8 cellular contexts compared by ENCODE assay signal in the genomic region with DNA sequence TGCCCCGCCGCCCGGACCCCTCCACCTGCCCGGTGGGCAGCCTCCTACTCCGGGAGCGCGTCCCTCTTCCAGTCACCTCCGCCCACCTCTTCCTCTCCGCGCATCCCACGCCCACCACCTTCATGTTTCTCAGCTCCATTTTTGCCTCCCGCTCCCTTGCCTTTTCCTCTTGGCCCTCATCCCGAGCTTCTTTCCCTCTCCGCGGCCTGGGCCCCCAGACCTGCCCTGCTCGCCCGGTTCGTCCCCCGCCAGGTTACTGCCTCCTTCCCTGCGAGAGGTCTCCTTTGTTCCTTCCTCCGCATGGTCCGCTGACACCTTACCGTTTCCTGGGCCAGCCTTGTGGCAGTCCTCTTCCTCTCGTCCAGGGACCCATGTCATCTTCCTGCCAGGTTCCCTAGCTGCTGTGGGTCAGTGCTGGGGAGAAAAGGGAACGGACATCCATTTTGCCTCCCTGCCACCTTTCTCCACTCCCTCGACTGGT. TPM values are rescaled to one million over a fixed set of nuclear protein-coding genes. Genes with fewer than 3 reads are reported as not detected.
A peak's percentile ranks its signal among the peaks of the same experiment; 100 is the strongest.
DNase-seq lines count a peak whose midpoint lies in the region; ATAC-seq and TF ChIP-seq lines count a peak whose summit lies in the region.

No MANE protein-coding gene starts in this region.

- H3K27me3 Mint-ChIP-seq in neural progenitor cell (ENCODE audit: insufficient read depth, low read depth), result peaks cover 17% of the 10 kb centered on the region

- H3K27ac Mint-ChIP-seq in neural progenitor cell, result peak overlapping the region; percentile 83

- H3K4me1 ChIP-seq in fibroblast of lung (ENCODE audit: control insufficient read depth, extremely low read depth, insufficient read depth, low read length) (peaks cover 29% of the 10 kb centered on the region), neural progenitor cell (peaks cover 9% of the 10 kb centered on the region)

- H3K9me3 Mint-ChIP-seq in neural progenitor cell, result no peaks in the 10 kb centered on the region

- TF ChIP-seq CTCF in fibroblast of lung (conservative IDR thresholded peaks at IDR 0.05 in 1 of 2, IDR thresholded peaks at IDR 0.05 in 1 of 2; ENCODE audit: low read depth in 1 of 2, low read length in 2 of 2), result no peak
- TF ChIP-seq CTCF in neural progenitor cell (IDR thresholded peaks at IDR 0.05), result no peak
- TF ChIP-seq CTCF in GM10248 (IDR thresholded peaks at IDR 0.05; ENCODE audit: control extremely low read depth, extremely low read depth, low read depth, missing control alignments), result no peak

- H2AFZ ChIP-seq in fibroblast of lung (ENCODE audit: low read length) (peak overlapping the region; percentile 8), neural progenitor cell (replicated peaks) (peak overlapping the region; percentile 91)

- peaks cover 12% of the 10 kb centered on the region for H3K4me1 Mint-ChIP-seq in neural progenitor cell

- peaks cover 54% of the 10 kb centered on the region for H3K79me2 ChIP-seq in fibroblast of lung (ENCODE audit: control insufficient read depth, insufficient read depth, low read length)
- peaks cover 18% of the 10 kb centered on the region for H3K79me2 ChIP-seq in neural progenitor cell (ENCODE audit: low read depth)

- no peaks in the 10 kb centered on the region for H3K27me3 ChIP-seq in fibroblast of lung (ENCODE audit: control insufficient read depth, insufficient read depth, low read length)
- H3K27me3 ChIP-seq in neural progenitor cell, result peaks cover 49% of the 10 kb centered on the region

- no peaks in the 10 kb centered on the region for H3F3A ChIP-seq in neural progenitor cell (ENCODE audit: low read depth)

- ATAC-seq in HG03432 (IDR thresholded peaks at IDR 0.05; ENCODE audit: unreplicated experiment) (peak; percentile 3), GM18870 (IDR thresholded peaks at IDR 0.05; ENCODE audit: unreplicated experiment) (no peak)

- H3K4me3 Mint-ChIP-seq in neural progenitor cell, result peak overlapping the region; percentile 94

- peak overlapping the region; percentile 93 for H3K9ac ChIP-seq in fibroblast of lung (ENCODE audit: insufficient read depth, low read length)
- H3K9ac ChIP-seq in neural progenitor cell, result peak overlapping the region; percentile 22

- peaks cover 2% of the 10 kb centered on the region for H3K36me3 ChIP-seq in fibroblast of lung (ENCODE audit: control insufficient read depth, insufficient read depth, low read length)
- no peaks in the 10 kb centered on the region for H3K36me3 ChIP-seq in neural progenitor cell

- H3K36me3 Mint-ChIP-seq in neural progenitor cell, result peaks cover 2% of the 10 kb centered on the region

- DNase-seq in DMS79 (lab: John Stamatoyannopoulos, UW) (peak; percentile 25), fibroblast of lung (ENCODE audit: low read depth in 2 of 2) (no peak), neural progenitor cell (ENCODE audit: low spot score) (peak; percentile 37), SKM-1 (lab: John Stamatoyannopoulos, UW; ENCODE audit: unreplicated experiment) (no peak), GM10248 (ENCODE audit: extremely low spot score) (no peak)
- peak; percentile 6 to 16 for DNase-seq in activated CD4-positive, alpha-beta T cell treated with anti-CD3 and anti-CD28 coated beads, Interleukin-2, amount 50 U/mL, for 4 hours

- H4K20me1 ChIP-seq in fibroblast of lung (ENCODE audit: control insufficient read depth, extremely low read depth, insufficient read depth, low read length), result peaks cover 2% of the 10 kb centered on the region
- peaks cover 6% of the 10 kb centered on the region for H4K20me1 ChIP-seq in neural progenitor cell (ENCODE audit: low read depth)

- H3K4me3 ChIP-seq in fibroblast of lung (replicated peaks in 1 of 4; ENCODE audit: control extremely low read depth in 1 of 4, insufficient read depth in 1 of 4, low read depth in 3 of 4, low read length in 4 of 4) (peak overlapping the region; percentile 93 to 99 (median 94)), neural progenitor cell (peak overlapping the region; percentile 87)

- peak overlapping the region; percentile 99 for H3K4me2 ChIP-seq in fibroblast of lung (ENCODE audit: extremely low read depth, insufficient read depth, low read length)
- peak overlapping the region; percentile 97 for H3K4me2 ChIP-seq in neural progenitor cell

- CTCF ChIA-PET in GM10248 (lab: Yijun Ruan, JAX), result interaction anchor here (0.8 to 7.9 kb wide), 4 partner anchors 9 to 24 kb away, joined by 3 to 47 read pairs (median 10); no protein-coding TSS in a partner anchor

- POLR2A ChIA-PET in GM10248 (lab: Yijun Ruan, JAX), result interaction anchor here (0.6 to 0.8 kb wide), 3 partner anchors 10 to 346 kb away, joined by 3 to 4 read pairs (median 3); no protein-coding TSS in a partner anchor

- H3K27ac ChIP-seq in fibroblast of lung (ENCODE audit: insufficient read depth, low read length), result peak overlapping the region; percentile 94
- H3K27ac ChIP-seq in neural progenitor cell, result no peak overlapping the region

- no peaks in the 10 kb centered on the region for H3K9me3 ChIP-seq in fibroblast of lung (ENCODE audit: control insufficient read depth, insufficient read depth, low read depth, low read length)
- no peaks in the 10 kb centered on the region for H3K9me3 ChIP-seq in neural progenitor cell (ENCODE audit: low read depth)

RNA-seq across cellular contexts. Expression of gene QSOX1, which starts 0.6 kb away (rescaled TPM):
- 1,004 and 1,312 TPM in 2 replicates for total RNA-seq in fibroblast of lung
- polyA plus RNA-seq in fibroblast of lung, result 799 and 884 TPM in 2 replicates
- 976 and 994 TPM in 2 replicates for polyA plus RNA-seq in fibroblast of lung (2012)
- 581 and 622 TPM in 2 replicates for polyA minus RNA-seq in fibroblast of lung (ENCODE audit: low replicate concordance)
- total RNA-seq in neural progenitor cell (ENCODE audit: low replicate concordance), result 13.6 and 58.3 TPM in 2 replicates

Comparison
In these comparisons a context has a peak if more than half of its experiments do, and no peak if none do; other contexts are left out.
1. DNase-seq: peak in DMS79 (single experiment), activated CD4-positive, alpha-beta T cell treated with anti-CD3 and anti-CD28 coated beads, Interleukin-2, amount 50 U/mL, for 4 hours (2 of 2) and neural progenitor cell (single experiment); none in fibroblast of lung (0 of 2), SKM-1 (single experiment) and GM10248 (single experiment).
2. RNA of gene QSOX1, which starts 0.6 kb away (total RNA-seq): 1,004 to 1,312 TPM in fibroblast of lung; 13.6 to 58.3 TPM in neural progenitor cell; every median in the first group is over 10 times any median in the second.